7 cellular contexts compared by ENCODE assay signal in genomic region chr4:39996811-39997210, GRCh38.
"Had no signal": no experiment of that assay in that cellular context is flagged by ENCODE, and none has a peak within 500 bp of the region (broad histone marks: within the 10 kb centered on the region; RNA-seq: fewer than 3 reads in every experiment).

No MANE protein-coding gene starts in this region.

- ATAC-seq: HCT116 had no signal

- H3K4me3 Mint-ChIP-seq: H9, HFFc6 had no signal

- H3K9me3 Mint-ChIP-seq: H9, HFFc6 had no signal

- H3K4me3 ChIP-seq: GM23248 had no signal

- H3K27ac Mint-ChIP-seq: HFFc6 had no signal

- H2AFZ ChIP-seq: GM23248 had no signal

- H3K27ac ChIP-seq: GM23248 had no signal

- DNase-seq: GM23248, GOT3, H7, H9, HCEC 1CT, HFFc6 had no signal
